In the genomic region with DNA sequence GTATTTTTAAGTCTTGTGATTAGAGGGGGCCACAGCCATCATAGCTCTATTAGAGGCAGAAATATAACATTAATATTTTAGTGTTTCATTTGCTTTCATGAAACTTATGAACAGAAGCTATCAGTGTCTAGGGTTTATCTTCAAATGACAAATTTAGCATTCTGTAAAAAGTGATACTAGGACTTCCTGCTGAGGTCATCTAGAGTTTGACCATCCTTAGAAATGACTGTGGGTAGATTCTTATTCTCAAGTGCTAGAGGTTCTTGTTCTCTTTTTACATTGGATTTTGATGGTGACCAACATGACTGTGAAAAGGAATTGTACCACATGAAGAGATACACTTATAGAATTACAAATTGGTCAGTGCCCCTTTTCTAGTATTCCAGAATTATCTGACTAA, we compare ENCODE assay signal across 18 cellular contexts.
DNase-seq lines count a peak whose midpoint lies in the region; ATAC-seq, FAIRE-seq and TF ChIP-seq lines count a peak whose summit lies in the region.
"Had no signal": no experiment of that assay in that cellular context is flagged by ENCODE, and none has a peak within 500 bp of the region (broad histone marks: within the 10 kb centered on the region; RNA-seq: fewer than 3 reads in every experiment).

No MANE protein-coding gene starts in this region.

- no peak overlapping the region for H3K4me2 ChIP-seq in MM.1S (ENCODE audit: low read depth, low read length)

- no peak overlapping the region for H3K4me3 ChIP-seq in MM.1S (ENCODE audit: low read length)
- H3K4me3 ChIP-seq: GM23248 had no signal

- H3K36me3 ChIP-seq in MM.1S (replicated peaks; ENCODE audit: insufficient read depth, low read length), result no peaks in the 10 kb centered on the region

- TF ChIP-seq CTCF in MM.1S (IDR thresholded peaks at IDR 0.05; ENCODE audit: low read length), result no peak

- TF ChIP-seq POLR2A in GM12891 (IDR thresholded peaks at IDR 0.05; ENCODE audit: low read depth, low read length), result no peak

- H4K20me1 ChIP-seq in MM.1S (ENCODE audit: insufficient read depth, low read length), result no peaks in the 10 kb centered on the region

- H3K27ac ChIP-seq in MM.1S (ENCODE audit: low read length), result no peak overlapping the region
- H3K27ac ChIP-seq: C4-2B, GM23248 had no signal

- DNase-seq in GM12891 (ENCODE audit: insufficient read length, low spot score) (no peak), GM19239 (ENCODE audit: insufficient read length, low spot score) (no peak), MM.1S (peak; percentile 39), frontal cortex (ENCODE audit: low spot score in 2 of 2) (no peak)
- no peak for DNase-seq in stimulated activated CD4-positive, alpha-beta T cell treated with anti-CD3 and anti-CD28 coated beads, Interleukin-1b, Interleukin-23, amount 100 ng/mL, for 48 hours
- DNase-seq: EL, GM23248, Kasumi-1, NCI-H2029, NCI-H2171 treated with DMSO at 0.1 percent for 48 hours, NCI-H82, SHP77 treated with DMSO at 0.1 percent for 48 hours had no signal

- no peaks in the 10 kb centered on the region for H3K79me2 ChIP-seq in MM.1S (ENCODE audit: low read length)

- H3F3A ChIP-seq in MM.1S (ENCODE audit: insufficient read depth, low read length), result no peaks in the 10 kb centered on the region

- H3K4me1 ChIP-seq in MM.1S (ENCODE audit: low read length), result no peaks in the 10 kb centered on the region

- FAIRE-seq in GM12891 (lab: Jason Lieb, UNC), result peak; percentile 56
- peak; percentile 78 for FAIRE-seq in GM19239 (lab: Jason Lieb, UNC)
- FAIRE-seq in frontal cortex (lab: Jason Lieb, UNC), result no peak
- FAIRE-seq: A204.1 had no signal

- no peak overlapping the region for H3K9ac ChIP-seq in MM.1S (ENCODE audit: low read length)
- H3K9ac ChIP-seq: GM23248 had no signal

- H2AFZ ChIP-seq in MM.1S (ENCODE audit: low read length), result no peak overlapping the region
- H2AFZ ChIP-seq: GM23248 had no signal

- H3K9me2 ChIP-seq in MM.1S (replicated peaks; ENCODE audit: insufficient read depth, low read length), result no peaks in the 10 kb centered on the region

- H3K9me3 ChIP-seq in MM.1S (replicated peaks; ENCODE audit: insufficient read depth, low read length), result no peaks in the 10 kb centered on the region

- peak; percentile 53 for ATAC-seq in HG02798 (IDR thresholded peaks at IDR 0.05; ENCODE audit: poor library complexity, unreplicated experiment)
- no peak for ATAC-seq in GM18520 (IDR thresholded peaks at IDR 0.05; ENCODE audit: unreplicated experiment)
- ATAC-seq in HG03521 (IDR thresholded peaks at IDR 0.05; ENCODE audit: unreplicated experiment), result no peak
- ATAC-seq: HCT116 had no signal

- H3K27me3 ChIP-seq in MM.1S (replicated peaks; ENCODE audit: insufficient read depth, low read length), result no peaks in the 10 kb centered on the region

TF ChIP-seq in GM12891, 5 proteins besides CTCF, POLR2A, EP300 and RAD21:
- TF ChIP-seq POU2F2 (IDR thresholded peaks at IDR 0.05; ENCODE audit: low read depth, low read length), result no peak
- TF ChIP-seq POLR2AphosphoS5 (IDR thresholded peaks at IDR 0.05; ENCODE audit: low read depth, low read length), result no peak
- TF ChIP-seq PAX5 (IDR thresholded peaks at IDR 0.05; ENCODE audit: insufficient read depth, low read length, severe bottlenecking), result no peak
- TF ChIP-seq SPI1 (IDR thresholded peaks at IDR 0.05; ENCODE audit: low read depth, low read length), result no peak
- no peak for TF ChIP-seq TAF1 (IDR thresholded peaks at IDR 0.05; ENCODE audit: low read depth, low read length)
